14 cellular contexts compared by ENCODE assay signal in genomic region chr1:157403608-157404007, GRCh38.
A peak's percentile ranks its signal among the peaks of the same experiment; 100 is the strongest.
DNase-seq lines count a peak whose midpoint lies in the region; ATAC-seq, FAIRE-seq and TF ChIP-seq lines count a peak whose summit lies in the region.
"Had no signal": no experiment of that assay in that cellular context is flagged by ENCODE, and none has a peak within 500 bp of the region (broad histone marks: within the 10 kb centered on the region; RNA-seq: fewer than 3 reads in every experiment).

No MANE protein-coding gene starts in this region.

- H3K27ac ChIP-seq in K562 (ENCODE audit: extremely low read depth, low read depth, low read length): peak overlapping the region; percentile 58; the same call in 1 of the 3 replicates
- no peak overlapping the region for H3K27ac ChIP-seq in caudate nucleus (ENCODE audit: low read depth, low read length)

- peaks cover 10 to 36% of the 10 kb centered on the region in 2 experiments for H3K4me1 ChIP-seq in K562 (replicated peaks in 1 of 2; ENCODE audit: control insufficient read depth in 2 of 2, insufficient read depth in 2 of 2, low read length in 2 of 2)
- H3K4me1 ChIP-seq: Peyer's patch had no signal

- H2AFZ ChIP-seq in K562 (ENCODE audit: low read depth, low read length): peak overlapping the region; percentile 83

- DNase-seq in GM12865 (ENCODE audit: low read depth) (peak; percentile 19), K562 (ENCODE audit: extremely low read depth in 1 of 4, low spot score in 3 of 4) (no peak), HTR-8/SVneo (ENCODE audit: insufficient read length, low spot score) (no peak), RCC 7860 (ENCODE audit: low spot score) (no peak), erythroblast (lab: John Stamatoyannopoulos, UW) (no peak), caudate nucleus (lab: John Stamatoyannopoulos, UW) (no peak)
- DNase-seq: activated CD4-positive, alpha-beta T cell treated with anti-CD3 and anti-CD28 coated beads for 1 hour; activated naive CD8-positive, alpha-beta T cell treated with anti-CD3 and anti-CD28 coated beads, Interleukin-2, amount 10 ng/mL, durations not matched to agents 7 days and 5 days; NCI-H146; Peyer's patch; substantia nigra had no signal

- in situ Hi-C loops in K562 (cut with MboI): no loop called here

- no CpG with 5 or more reads among the region's 1 CpG for WGBS in K562 (ENCODE audit: insufficient coverage, low coverage, missing lambda C conversion rate)

- FAIRE-seq in K562 (lab: Jason Lieb, UNC) (no peak), HTR-8/SVneo (lab: Jason Lieb, UNC) (no peak), RCC 7860 (lab: Jason Lieb, UNC) (no peak)
- FAIRE-seq: endometrium had no signal

- H3K4me2 ChIP-seq in K562 (ENCODE audit: insufficient read depth, low read length): peak overlapping the region; percentile 16; the same call in 1 of the 2 replicates

- intact Hi-C loops in K562 (cut with micrococcal nuclease): no loop called here

- no peaks in the 10 kb centered on the region for H3K9me3 ChIP-seq in K562 (replicated peaks; ENCODE audit: control insufficient read depth, insufficient read depth, low read depth, low read length)
- H3K9me3 ChIP-seq: Peyer's patch had no signal

- POLR2A ChIA-PET in K562 (lab: Yijun Ruan, JAX): no interaction called here

- peak; percentile 21 for ATAC-seq in GM19467 (IDR thresholded peaks at IDR 0.05; ENCODE audit: unreplicated experiment)
- peak; percentile 14 for ATAC-seq in HG03108 (IDR thresholded peaks at IDR 0.05; ENCODE audit: unreplicated experiment)
- peak; percentile 52 for ATAC-seq in K562

- H4K20me1 ChIP-seq in K562 (replicated peaks; ENCODE audit: control insufficient read depth, insufficient read depth, low read length): no peaks in the 10 kb centered on the region

- H3K79me2 ChIP-seq in K562 (ENCODE audit: control insufficient read depth, insufficient read depth, low read length): no peaks in the 10 kb centered on the region

- H3K4me3 ChIP-seq in GM12865 (ENCODE audit: low read depth, low read length) (no peak overlapping the region), K562 (no peak overlapping the region)
- H3K4me3 ChIP-seq: Peyer's patch had no signal

- no peak for TF ChIP-seq EP300 in K562 (IDR thresholded peaks at IDR 0.05; ENCODE audit: low read length)

- CTCF ChIA-PET in K562 (lab: Yijun Ruan, JAX; ENCODE audit: low intra/inter-chr PET ratio): no interaction called here

- TF ChIP-seq CTCF in GM12865 (IDR thresholded peaks at IDR 0.05; ENCODE audit: insufficient read depth, low read depth, low read length, missing control alignments): no peak
- TF ChIP-seq CTCF in K562 (IDR thresholded peaks at IDR 0.05 in 2 of 3, conservative IDR thresholded peaks at IDR 0.05 in 1 of 3; ENCODE audit: insufficient read depth in 2 of 3, low read depth in 1 of 3, low read length in 3 of 3): no peak

- no peak for TF ChIP-seq RAD21 in K562 (CRISPR knock-in tag; conservative IDR thresholded peaks at IDR 0.05 in 1 of 2, IDR thresholded peaks at IDR 0.05 in 1 of 2)

- H3K27me3 ChIP-seq in K562 (ENCODE audit: control insufficient read depth in 2 of 2, insufficient read depth in 2 of 2, low read length in 2 of 2): no peaks in the 10 kb centered on the region
- H3K27me3 ChIP-seq: Peyer's patch had no signal

- H3K9me1 ChIP-seq in K562 (ENCODE audit: control insufficient read depth, insufficient read depth, low read length): no peaks in the 10 kb centered on the region

- BruUV-seq in K562 (replicated peaks; lab: Mats Ljungman, UMichigan): no TSS peak

- TF ChIP-seq POLR2A in K562 (conservative IDR thresholded peaks at IDR 0.05) (no peak), erythroblast (IDR thresholded peaks at IDR 0.05; ENCODE audit: low read length) (no peak)

- H3K36me3 ChIP-seq in K562 (ENCODE audit: control insufficient read depth, insufficient read depth, low read length): no peaks in the 10 kb centered on the region
- H3K36me3 ChIP-seq: Peyer's patch had no signal

- peak overlapping the region in 1 of 2 experiments; percentile 32; a peak in 1 of 4 replicates for H3K9ac ChIP-seq in K562 (ENCODE audit: insufficient read depth in 1 of 2, low read depth in 2 of 2, low read length in 2 of 2)

TF ChIP-seq in K562, 482 proteins besides CTCF, POLR2A, EP300 and RAD21:
- TF ChIP-seq NCOR1 (IDR thresholded peaks at IDR 0.05) (no peak), PRDM10 (IDR thresholded peaks at IDR 0.05; ENCODE audit: partially characterized antibody) (peak; percentile 58), SNRNP70 (optimal IDR thresholded peaks at IDR 0.05; ENCODE audit: low read depth, low read length) (no peak), BRD4 (IDR thresholded peaks at IDR 0.05) (peak; percentile 20; the same call in 1 of the 2 replicates), CAMTA2 (CRISPR knock-in tag; conservative IDR thresholded peaks at IDR 0.05) (no peak), FOXA1 (IDR thresholded peaks at IDR 0.05; ENCODE audit: borderline replicate concordance) (no peak), MAFG (tag; conservative IDR thresholded peaks at IDR 0.05) (no peak), ZNF263 (CRISPR knock-in tag; IDR thresholded peaks at IDR 0.05; ENCODE audit: borderline replicate concordance) (no peak), SRSF9 (IDR thresholded peaks at IDR 0.05; ENCODE audit: borderline replicate concordance, low read depth, low read length) (no peak), ZNF384 (IDR thresholded peaks at IDR 0.05; ENCODE audit: low read depth, low read length) (no peak), PHF8 (IDR thresholded peaks at IDR 0.05; ENCODE audit: borderline replicate concordance, low read length) (0 out of 2 replicates have a peak, but pooled peaks have one; percentile 15), ZKSCAN8 (CRISPR knock-in tag; IDR thresholded peaks at IDR 0.05) (no peak; the same call in 1 of the 2 replicates), SPI1 (IDR thresholded peaks at IDR 0.05; ENCODE audit: borderline replicate concordance, low read depth, low read length) (no peak), ZFP36 (IDR thresholded peaks at IDR 0.05; ENCODE audit: low read depth, low read length, partially characterized antibody) (no peak)
